ENCODE assay signal across 23 cellular contexts in the genomic region with DNA sequence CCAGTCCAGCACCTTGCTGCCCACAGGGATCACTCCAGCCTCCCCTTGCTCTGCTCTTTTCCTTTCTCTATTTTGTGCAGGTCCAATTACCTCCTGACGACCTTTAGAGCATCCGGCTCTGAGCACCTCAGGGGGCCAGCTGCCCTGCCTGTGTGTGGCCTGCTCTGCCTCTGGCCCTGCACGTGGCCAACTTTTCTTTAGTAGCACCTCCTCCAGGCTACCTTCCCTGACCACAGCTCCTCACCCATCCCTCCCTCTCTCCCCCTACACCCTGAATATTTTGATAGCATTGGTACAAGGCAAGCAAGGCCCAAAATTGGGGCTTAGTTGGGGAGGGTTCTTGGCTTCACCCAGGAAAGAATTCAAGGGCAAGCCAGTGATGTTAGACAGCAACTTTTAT.
"Had no signal": no experiment of that assay in that cellular context is flagged by ENCODE, and none has a peak within 500 bp of the region (broad histone marks: within the 10 kb centered on the region; RNA-seq: fewer than 3 reads in every experiment).

No MANE protein-coding gene starts in this region.

- H3K4me3 ChIP-seq: MG63 had no signal

- H3K4me2 ChIP-seq: SK-N-SH had no signal

- H3K9me3 ChIP-seq: SK-N-SH had no signal

- H3K27ac ChIP-seq: RWPE1 had no signal

- ATAC-seq: HepG2, Panc1, PC-3 had no signal

- H3K27me3 ChIP-seq: MG63 had no signal

- DNase-seq: IMR-90, Karpas-422, KG1, MG63, NCI-H1092, NCI-H1105 treated with DMSO at 0.1 percent for 48 hours, NCI-H1436, NCI-H187, NCI-H2029, NCI-H2081 treated with DMSO at 0.1 percent for 48 hours, NCI-H2171, NCI-H226, NCI-H446, NCI-H510A, NCI-H524 treated with DMSO at 0.1 percent for 48 hours, NCI-H69, NCI-H774, PC-3, SHP77, SK-N-SH had no signal

- H3K36me3 ChIP-seq: MG63 had no signal

- H3K9ac ChIP-seq: SK-N-SH had no signal
